Comparison of ENCODE assay signal across 1 cellular context in genomic region chr4:4422117-4422516, GRCh38. TPM values are rescaled to one million over a fixed set of nuclear protein-coding genes. Genes with fewer than 3 reads are reported as not detected.
"Had no signal": no experiment of that assay in that cellular context is flagged by ENCODE, and none has a peak within 500 bp of the region (broad histone marks: within the 10 kb centered on the region; RNA-seq: fewer than 3 reads in every experiment).

No MANE protein-coding gene starts in this region.

RNA-seq across cellular contexts. Expression of gene NSG1, which starts 35.2 kb away (rescaled TPM):
- total RNA-seq: HepG2 had no signal
- polyA plus RNA-seq: HepG2 had no signal
